Comparison of ENCODE assay signal across 7 cellular contexts in genomic region chr16:54928421-54929089, GRCh38. TPM values are rescaled to one million over a fixed set of nuclear protein-coding genes. Genes with fewer than 3 reads are reported as not detected.
A peak's percentile ranks its signal among the peaks of the same experiment; 100 is the strongest.
DNase-seq lines count a peak whose midpoint lies in the region; ATAC-seq and TF ChIP-seq lines count a peak whose summit lies in the region.

No MANE protein-coding gene starts in this region.

- H3K4me1 ChIP-seq in stomach: peaks cover 18 to 65% (median 44%) of the 10 kb centered on the region in 4 donors

- TF ChIP-seq POLR2A in stomach (IDR thresholded peaks at IDR 0.05): no peak

- TF ChIP-seq CTCF in RWPE1 (conservative IDR thresholded peaks at IDR 0.05; ENCODE audit: low read depth) (0 out of 2 replicates have a peak, but pooled peaks have one; percentile 8), stomach (IDR thresholded peaks at IDR 0.05) (peak in 1 of 7 experiments; percentile 24)

- peak; percentile 41 for ATAC-seq in GM19463 (IDR thresholded peaks at IDR 0.05; ENCODE audit: unreplicated experiment)
- peak; percentile 24 for ATAC-seq in HG03457 (IDR thresholded peaks at IDR 0.05; ENCODE audit: unreplicated experiment)
- ATAC-seq in left colon: no peak

- peak overlapping the region; percentile 61 to 73 (median 70) for H3K4me3 ChIP-seq in stomach

- peak; percentile 75 for DNase-seq in EH (ENCODE audit: low read depth)
- DNase-seq in RWPE1 (ENCODE audit: low spot score): peak; percentile 40
- peak; percentile 27 for DNase-seq in central memory CD4-positive, alpha-beta T cell
- DNase-seq in left colon: peak; percentile 46 to 51
- peak; percentile 77 for DNase-seq in stomach

- H3K36me3 ChIP-seq in stomach: no peaks in the 10 kb centered on the region

- POLR2A ChIA-PET in RWPE1 (lab: Yijun Ruan, JAX; ENCODE audit: low non-redundant PET): no interaction called here

- H3K27ac ChIP-seq in RWPE1 (peak overlapping the region; percentile 62), stomach (peak overlapping the region; percentile 90 to 98 (median 97))

- H3K27me3 ChIP-seq in stomach: peaks cover 18 to 99% (median 54%) of the 10 kb centered on the region in 3 donors

- 0 to 1% (median 1%) methylated on average over 17 to 97 of the region's 99 CpGs for WGBS in stomach, 5 donors

- CTCF ChIA-PET in RWPE1 (lab: Yijun Ruan, JAX): interaction anchor here (0.5 kb wide), 1 partner anchor 648 kb away, joined by 3 read pairs; no protein-coding TSS in a partner anchor

- no peak for TF ChIP-seq EP300 in stomach (IDR thresholded peaks at IDR 0.05)

- intact Hi-C loops in left colon (cut with DNase I, micrococcal nuclease): no loop called here
- intact Hi-C loops in stomach (cut with DNase I; ENCODE audit: low total_unique reads): no loop called here

- H3K9me3 ChIP-seq in stomach: no peaks in the 10 kb centered on the region

RNA-seq across cellular contexts. Expression of gene IRX5, which starts 2.1 kb away (rescaled TPM):
- total RNA-seq in left colon (not detected), stomach (10 to 100 TPM in 1 of 5 donors, 1 to 10 TPM in 2, under 1 TPM in 1, not detected in 1; 0.89 to 15.2 (median 4.8) TPM)
- polyA plus RNA-seq in stomach: 1 to 10 TPM in 2 of 3 donors, under 1 TPM in 1; 0.75 to 9.9 (median 3.5) TPM

Comparison
In these comparisons a context has a peak if more than half of its experiments do, and no peak if none do; other contexts are left out.
1. DNase-seq: peak in every context shown above with its lines; median percentile 77 in stomach; 75 in EH; 48 in left colon; 40 in RWPE1; 27 in central memory CD4-positive, alpha-beta T cell.